Comparison of ENCODE assay signal across 9 cellular contexts in the genomic region with DNA sequence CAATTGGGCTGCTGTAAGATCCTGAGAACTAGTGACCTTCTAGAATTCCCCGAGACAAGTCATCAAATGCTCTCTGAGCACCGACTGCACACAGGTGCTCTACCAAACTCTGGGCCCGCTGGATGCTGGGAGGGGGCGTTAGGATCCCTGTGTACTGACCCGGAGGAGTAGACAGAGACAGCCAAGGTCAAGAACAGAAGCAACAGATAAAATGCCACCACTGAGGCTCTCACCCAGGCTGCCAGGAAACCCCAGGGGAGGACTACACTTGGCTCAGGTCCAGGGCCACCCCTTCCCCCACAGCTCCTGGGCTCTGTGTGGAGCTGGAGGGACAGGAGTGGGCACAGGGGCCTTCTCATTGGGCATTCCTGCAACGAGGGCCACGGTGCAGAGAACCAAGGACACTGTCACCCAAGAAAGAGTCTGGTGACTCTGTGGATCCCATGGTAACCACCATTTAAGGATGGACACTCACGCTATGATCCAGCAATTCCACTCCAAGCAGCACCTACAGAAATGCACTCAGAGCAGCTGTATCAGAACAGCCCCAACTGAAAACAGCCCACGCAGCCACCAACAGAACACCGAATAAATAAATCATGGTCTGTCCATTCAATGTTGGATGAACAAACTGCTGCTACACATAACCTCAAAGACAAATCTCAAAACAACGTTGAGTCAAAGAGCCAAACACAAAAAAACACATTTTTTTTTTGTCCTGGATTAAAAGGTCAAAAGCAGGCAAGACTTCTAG. TPM values are rescaled to one million over a fixed set of nuclear protein-coding genes. Genes with fewer than 3 reads are reported as not detected.
DNase-seq lines count a peak whose midpoint lies in the region; ATAC-seq and TF ChIP-seq lines count a peak whose summit lies in the region.
"Had no signal": no experiment of that assay in that cellular context is flagged by ENCODE, and none has a peak within 500 bp of the region (broad histone marks: within the 10 kb centered on the region; RNA-seq: fewer than 3 reads in every experiment).

No MANE protein-coding gene starts in this region.

- H3K27ac ChIP-seq in osteoblast (ENCODE audit: low read depth, low read length), result no peak overlapping the region

- H2AFZ ChIP-seq in osteoblast (ENCODE audit: low read length), result no peak overlapping the region

- no peaks in the 10 kb centered on the region for H3K36me3 ChIP-seq in osteoblast (ENCODE audit: insufficient read depth, low read length)

- peaks cover 36% of the 10 kb centered on the region for H3K4me1 ChIP-seq in osteoblast (ENCODE audit: insufficient read depth, low read length)

- H3K27ac Mint-ChIP-seq in activated CD4-positive, alpha-beta memory T cell treated with anti-CD3 and anti-CD28 coated beads for 36 hours, result peak overlapping the region; percentile 96

- peaks cover 95% of the 10 kb centered on the region for H4K20me1 ChIP-seq in osteoblast (ENCODE audit: insufficient read depth, low read length)

- CTCF ChIA-PET in activated CD4-positive, alpha-beta memory T cell treated with anti-CD3 and anti-CD28 coated beads for 36 hours (lab: Charles Lee), result interaction anchor here (1.0 kb wide), 2 partner anchors 12 to 24 kb away, joined by 3 read pairs; no protein-coding TSS in a partner anchor

- peak; percentile 53 for DNase-seq in activated CD4-positive, alpha-beta memory T cell treated with anti-CD3 and anti-CD28 coated beads for 36 hours
- DNase-seq in osteoblast (ENCODE audit: insufficient read length, low spot score, missing footprints), result peak; percentile 43
- DNase-seq in NCI-H187 treated with DMSO at 0.1 percent for 48 hours (lab: John Stamatoyannopoulos, UW), result no peak
- no peak for DNase-seq in KBM-7

- H3K27me3 ChIP-seq in osteoblast (ENCODE audit: insufficient read depth, low read length), result no peaks in the 10 kb centered on the region

- no peak overlapping the region for H3K4me2 ChIP-seq in osteoblast (ENCODE audit: insufficient read depth, low read length)

- POLR2A ChIA-PET in activated CD4-positive, alpha-beta memory T cell treated with anti-CD3 and anti-CD28 coated beads for 36 hours (lab: Charles Lee), result interaction anchor here (1.3 to 4.9 kb wide), 3 partner anchors 16 to 39 kb away, joined by 4 to 47 read pairs (median 16); a partner anchor contains a TSS

- no peak for TF ChIP-seq CTCF in osteoblast (IDR thresholded peaks at IDR 0.05; ENCODE audit: extremely low read depth, low read depth, low read length)

- peak overlapping the region; percentile 83 for H3K4me3 Mint-ChIP-seq in activated CD4-positive, alpha-beta memory T cell treated with anti-CD3 and anti-CD28 coated beads for 36 hours

- peak; percentile 3 for ATAC-seq in GM18520 (IDR thresholded peaks at IDR 0.05; ENCODE audit: unreplicated experiment)
- ATAC-seq in HG02763 (IDR thresholded peaks at IDR 0.05; ENCODE audit: unreplicated experiment), result peak; percentile 2
- no peak for ATAC-seq in GM19328 (IDR thresholded peaks at IDR 0.05; ENCODE audit: unreplicated experiment)
- no peak for ATAC-seq in GM18870 (IDR thresholded peaks at IDR 0.05; ENCODE audit: unreplicated experiment)

- intact Hi-C loops in activated CD4-positive, alpha-beta memory T cell treated with anti-CD3 and anti-CD28 coated beads for 36 hours (cut with micrococcal nuclease), result loop anchor here (1.0 to 10.0 kb wide), 4 partner anchors 23 to 754 kb away; a partner anchor contains a TSS

- H3K4me1 Mint-ChIP-seq in activated CD4-positive, alpha-beta memory T cell treated with anti-CD3 and anti-CD28 coated beads for 36 hours (ENCODE audit: low read depth), result peaks cover 82% of the 10 kb centered on the region

- no peaks in the 10 kb centered on the region for H3K9me3 ChIP-seq in osteoblast (ENCODE audit: low read depth, low read length)
- H3K9me3 ChIP-seq: SK-N-SH had no signal

- H3K4me3 ChIP-seq in osteoblast (ENCODE audit: insufficient read depth, low read length), result no peak overlapping the region

- no peaks in the 10 kb centered on the region for H3K9me3 Mint-ChIP-seq in activated CD4-positive, alpha-beta memory T cell treated with anti-CD3 and anti-CD28 coated beads for 36 hours

- peaks cover 97% of the 10 kb centered on the region for H3K79me2 ChIP-seq in osteoblast (ENCODE audit: insufficient read depth, low read length)

- no peaks in the 10 kb centered on the region for H3K36me3 Mint-ChIP-seq in activated CD4-positive, alpha-beta memory T cell treated with anti-CD3 and anti-CD28 coated beads for 36 hours

- no peaks in the 10 kb centered on the region for H3K27me3 Mint-ChIP-seq in activated CD4-positive, alpha-beta memory T cell treated with anti-CD3 and anti-CD28 coated beads for 36 hours

- in situ Hi-C loops in KBM-7 (cut with MboI; ENCODE audit: low pct_unique_long_range_greater_than_20kb, low sequenced_read_pairs), result no loop called here

RNA-seq across cellular contexts. Expression of a gene that starts 16.8 kb away (rescaled TPM):
- 10 to 100 TPM; 42.0 to 46.0 TPM for total RNA-seq in activated CD4-positive, alpha-beta memory T cell treated with anti-CD3 and anti-CD28 coated beads for 36 hours
- total RNA-seq in osteoblast, result 38.0 and 41.5 TPM in 2 replicates

RNA-seq across cellular contexts. Expression of a gene that starts 39.0 kb away (rescaled TPM):
- total RNA-seq in activated CD4-positive, alpha-beta memory T cell treated with anti-CD3 and anti-CD28 coated beads for 36 hours, result 10 to 100 TPM; 12.0 to 14.5 TPM
- 5.8 and 6.5 TPM in 2 replicates for total RNA-seq in osteoblast

RNA-seq across cellular contexts. Expression of a gene that starts 46.8 kb away (rescaled TPM):
- total RNA-seq in activated CD4-positive, alpha-beta memory T cell treated with anti-CD3 and anti-CD28 coated beads for 36 hours, result 10 to 100 TPM; 50.8 TPM
- 5.8 and 6.5 TPM in 2 replicates for total RNA-seq in osteoblast

Comparison
In these comparisons a context has a peak if more than half of its experiments do, and no peak if none do; other contexts are left out.
1. ATAC-seq: peak in GM18520 (single experiment) and HG02763 (single experiment); none in GM19328 (single experiment) and GM18870 (single experiment).
2. DNase-seq: peak in activated CD4-positive, alpha-beta memory T cell treated with anti-CD3 and anti-CD28 coated beads for 36 hours (single experiment) and osteoblast (single experiment); none in NCI-H187 treated with DMSO at 0.1 percent for 48 hours (single experiment) and KBM-7 (single experiment).